ENCODE assay signal across 24 cellular contexts in the genomic region with DNA sequence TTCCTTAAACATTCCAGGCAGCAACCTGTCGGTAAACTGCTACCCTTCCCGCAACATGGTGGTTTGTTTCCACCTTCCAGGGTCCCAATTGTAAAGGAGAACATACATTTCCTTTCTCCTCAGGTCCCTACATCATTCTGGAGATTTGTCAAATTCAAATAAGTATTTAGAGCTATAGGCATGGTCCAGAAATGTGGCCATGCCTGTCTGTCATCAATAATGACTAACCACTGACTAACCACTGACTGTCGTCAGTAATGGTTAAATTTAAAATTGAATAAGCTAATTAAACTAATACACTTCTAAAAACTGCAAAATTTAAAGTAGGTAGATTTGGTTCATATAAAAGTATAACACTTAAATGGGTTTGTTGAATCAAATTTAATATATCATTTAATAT.
"Had no signal": no experiment of that assay in that cellular context is flagged by ENCODE, and none has a peak within 500 bp of the region (broad histone marks: within the 10 kb centered on the region; RNA-seq: fewer than 3 reads in every experiment).

No MANE protein-coding gene starts in this region.

- DNase-seq: colonic mucosa; effector CD8-positive, alpha-beta T cell; endodermal cell; gastrocnemius medialis; head of caudate nucleus; left ventricle myocardium superior; lower lobe of right lung; naive thymus-derived CD8-positive, alpha-beta T cell; nephron progenitor cell; nucleus accumbens; stimulated activated CD4-positive, alpha-beta T cell treated with anti-CD3 and anti-CD28 coated beads, Interleukin-2, amount 100 ng/mL, for 24 hours; stimulated activated CD4-positive, alpha-beta T cell treated with anti-CD3 and anti-CD28 coated beads, Interleukin-4, amount 100 ng/mL, for 24 hours; stimulated activated naive CD4-positive, alpha-beta T cell treated with Interleukin-2 at 50 U/mL for 16 hours; stomach; thyroid gland; trophoblast cell had no signal

- H3K4me1 Mint-ChIP-seq: naive thymus-derived CD8-positive, alpha-beta T cell; nephron progenitor cell; stimulated activated effector memory CD8-positive, alpha-beta T cell treated with anti-CD3 and anti-CD28 coated beads, Interleukin-12 subunit alpha, Interleukin-12 subunit beta, amount 100 ng/mL, for 72 hours had no signal

- H3K9me3 Mint-ChIP-seq: endodermal cell; naive thymus-derived CD8-positive, alpha-beta T cell; nephron progenitor cell; stimulated activated effector memory CD8-positive, alpha-beta T cell treated with anti-CD3 and anti-CD28 coated beads, Interleukin-12 subunit alpha, Interleukin-12 subunit beta, amount 100 ng/mL, for 72 hours had no signal

- FAIRE-seq: keratinocyte had no signal

- H3K4me2 ChIP-seq: smooth muscle cell had no signal

- H3K36me3 ChIP-seq: colonic mucosa, esophagus muscularis mucosa, gastrocnemius medialis, lower lobe of right lung, prostate gland, right atrium auricular region, stomach, thyroid gland had no signal

- ATAC-seq: gastrocnemius medialis; left ventricle myocardium superior; lower lobe of right lung; naive thymus-derived CD8-positive, alpha-beta T cell; sciatic nerve; stimulated activated effector memory CD8-positive, alpha-beta T cell treated with anti-CD3 and anti-CD28 coated beads, Interleukin-12 subunit alpha, Interleukin-12 subunit beta, amount 100 ng/mL, for 72 hours had no signal

- H3K27ac ChIP-seq: colonic mucosa, esophagus muscularis mucosa, gastrocnemius medialis, lower lobe of right lung, prostate gland, right atrium auricular region, stomach, thyroid gland had no signal

- H3K36me3 Mint-ChIP-seq: naive thymus-derived CD8-positive, alpha-beta T cell; stimulated activated effector memory CD8-positive, alpha-beta T cell treated with anti-CD3 and anti-CD28 coated beads, Interleukin-12 subunit alpha, Interleukin-12 subunit beta, amount 100 ng/mL, for 72 hours had no signal

- H3K27ac Mint-ChIP-seq: dendritic cell treated with granulocyte-macrophage colony-stimulating factor and Interleukin-4, amounts not matched to agents 40 ng/mL and 50 ng/mL, for 4 days; endodermal cell; naive thymus-derived CD8-positive, alpha-beta T cell; nephron progenitor cell; stimulated activated effector memory CD8-positive, alpha-beta T cell treated with anti-CD3 and anti-CD28 coated beads, Interleukin-12 subunit alpha, Interleukin-12 subunit beta, amount 100 ng/mL, for 72 hours had no signal

- H3K9me3 ChIP-seq: colonic mucosa, esophagus muscularis mucosa, gastrocnemius medialis, lower lobe of right lung, prostate gland, right atrium auricular region, stomach, thyroid gland had no signal

- H3K4me1 ChIP-seq: colonic mucosa, esophagus muscularis mucosa, gastrocnemius medialis, lower lobe of right lung, prostate gland, right atrium auricular region, stomach, thyroid gland had no signal

- H3K4me3 Mint-ChIP-seq: dendritic cell treated with granulocyte-macrophage colony-stimulating factor and Interleukin-4, amounts not matched to agents 40 ng/mL and 50 ng/mL, for 4 days; endodermal cell; naive thymus-derived CD8-positive, alpha-beta T cell; nephron progenitor cell; stimulated activated effector memory CD8-positive, alpha-beta T cell treated with anti-CD3 and anti-CD28 coated beads, Interleukin-12 subunit alpha, Interleukin-12 subunit beta, amount 100 ng/mL, for 72 hours had no signal

- H3K27me3 ChIP-seq: colonic mucosa, esophagus muscularis mucosa, gastrocnemius medialis, right atrium auricular region, stomach, thyroid gland had no signal

- H3K27me3 Mint-ChIP-seq: dendritic cell treated with granulocyte-macrophage colony-stimulating factor and Interleukin-4, amounts not matched to agents 40 ng/mL and 50 ng/mL, for 4 days had no signal

- H3K4me3 ChIP-seq: colonic mucosa, esophagus muscularis mucosa, gastrocnemius medialis, lower lobe of right lung, prostate gland, right atrium auricular region, smooth muscle cell, stomach, thyroid gland had no signal
